Comparison of ENCODE assay signal across 18 cellular contexts in genomic region chr6:52564856-52565255, GRCh38.
"Had no signal": no experiment of that assay in that cellular context is flagged by ENCODE, and none has a peak within 500 bp of the region (broad histone marks: within the 10 kb centered on the region; RNA-seq: fewer than 3 reads in every experiment).

No MANE protein-coding gene starts in this region.

- H3K9me3 Mint-ChIP-seq: activated CD4-positive, alpha-beta memory T cell treated with anti-CD3 and anti-CD28 coated beads for 36 hours; activated naive CD8-positive, alpha-beta T cell treated with anti-CD3 and anti-CD28 coated beads for 36 hours; stimulated activated memory B cell treated with anti-CD40 and anti-IgM and Interleukin-4, amounts not matched to agents 10 μg/mL and 1 μg/mL and 100 μg/mL, for 72 hours; T-helper 2 cell treated with Interferon-gamma antibody and Interleukin-4, amounts not matched to agents 5 μg/mL and 100 μg/mL, for 36 hours had no signal

- H3K4me3 Mint-ChIP-seq: activated CD4-positive, alpha-beta memory T cell treated with anti-CD3 and anti-CD28 coated beads for 36 hours; activated naive CD8-positive, alpha-beta T cell treated with anti-CD3 and anti-CD28 coated beads for 36 hours; stimulated activated memory B cell treated with anti-CD40 and anti-IgM and Interleukin-4, amounts not matched to agents 10 μg/mL and 1 μg/mL and 100 μg/mL, for 72 hours; T-helper 2 cell treated with Interferon-gamma antibody and Interleukin-4, amounts not matched to agents 5 μg/mL and 100 μg/mL, for 36 hours had no signal

- ATAC-seq: esophagus mucosa; stimulated activated memory B cell treated with anti-CD40 and anti-IgM and Interleukin-4, amounts not matched to agents 10 μg/mL and 1 μg/mL and 100 μg/mL, for 72 hours had no signal

- H3K4me3 ChIP-seq: left ventricle myocardium inferior, right atrium auricular region, spleen, transverse colon had no signal

- H3K36me3 ChIP-seq: left ventricle myocardium inferior, right atrium auricular region, transverse colon had no signal

- H3K36me3 Mint-ChIP-seq: activated CD4-positive, alpha-beta memory T cell treated with anti-CD3 and anti-CD28 coated beads for 36 hours; activated naive CD8-positive, alpha-beta T cell treated with anti-CD3 and anti-CD28 coated beads for 36 hours had no signal

- H3K27me3 Mint-ChIP-seq: activated CD4-positive, alpha-beta memory T cell treated with anti-CD3 and anti-CD28 coated beads for 36 hours; activated naive CD8-positive, alpha-beta T cell treated with anti-CD3 and anti-CD28 coated beads for 36 hours; stimulated activated memory B cell treated with anti-CD40 and anti-IgM and Interleukin-4, amounts not matched to agents 10 μg/mL and 1 μg/mL and 100 μg/mL, for 72 hours had no signal

- H3K27ac Mint-ChIP-seq: activated CD4-positive, alpha-beta memory T cell treated with anti-CD3 and anti-CD28 coated beads for 36 hours; activated naive CD8-positive, alpha-beta T cell treated with anti-CD3 and anti-CD28 coated beads for 36 hours; stimulated activated memory B cell treated with anti-CD40 and anti-IgM and Interleukin-4, amounts not matched to agents 10 μg/mL and 1 μg/mL and 100 μg/mL, for 72 hours; T-helper 2 cell treated with Interferon-gamma antibody and Interleukin-4, amounts not matched to agents 5 μg/mL and 100 μg/mL, for 36 hours had no signal

- H3K9me3 ChIP-seq: left ventricle myocardium inferior, right atrium auricular region, spleen, transverse colon had no signal

- H3K27ac ChIP-seq: left ventricle myocardium inferior, right atrium auricular region, spleen, transverse colon had no signal

- FAIRE-seq: bronchial epithelial cell, endometrium had no signal

- H3K27me3 ChIP-seq: right atrium auricular region, spleen, transverse colon had no signal

- DNase-seq: activated CD4-positive, alpha-beta memory T cell treated with anti-CD3 and anti-CD28 coated beads for 36 hours; activated CD4-positive, CD25-positive, alpha-beta regulatory T cell treated with anti-CD3 and anti-CD28 coated beads, Interleukin-2, amount 50 U/mL, for 72 hours; activated gamma-delta T cell treated with Interleukin-2 at 50 U/mL for 16 hours; activated naive CD8-positive, alpha-beta T cell treated with anti-CD3 and anti-CD28 coated beads for 36 hours; activated T-cell treated with anti-CD3 and anti-CD28 coated beads, Interleukin-2, amount 50 U/mL, for 48 hours; anterior cingulate cortex; islet precursor cell; left ventricle myocardium inferior; mesendoderm; spleen; stimulated activated CD4-positive, alpha-beta T cell treated with anti-CD3 and anti-CD28 coated beads, Interleukin-1b, Interleukin-23, amount 100 ng/mL, for 48 hours; transverse colon had no signal
